8 cellular contexts compared by ENCODE assay signal in the genomic region with DNA sequence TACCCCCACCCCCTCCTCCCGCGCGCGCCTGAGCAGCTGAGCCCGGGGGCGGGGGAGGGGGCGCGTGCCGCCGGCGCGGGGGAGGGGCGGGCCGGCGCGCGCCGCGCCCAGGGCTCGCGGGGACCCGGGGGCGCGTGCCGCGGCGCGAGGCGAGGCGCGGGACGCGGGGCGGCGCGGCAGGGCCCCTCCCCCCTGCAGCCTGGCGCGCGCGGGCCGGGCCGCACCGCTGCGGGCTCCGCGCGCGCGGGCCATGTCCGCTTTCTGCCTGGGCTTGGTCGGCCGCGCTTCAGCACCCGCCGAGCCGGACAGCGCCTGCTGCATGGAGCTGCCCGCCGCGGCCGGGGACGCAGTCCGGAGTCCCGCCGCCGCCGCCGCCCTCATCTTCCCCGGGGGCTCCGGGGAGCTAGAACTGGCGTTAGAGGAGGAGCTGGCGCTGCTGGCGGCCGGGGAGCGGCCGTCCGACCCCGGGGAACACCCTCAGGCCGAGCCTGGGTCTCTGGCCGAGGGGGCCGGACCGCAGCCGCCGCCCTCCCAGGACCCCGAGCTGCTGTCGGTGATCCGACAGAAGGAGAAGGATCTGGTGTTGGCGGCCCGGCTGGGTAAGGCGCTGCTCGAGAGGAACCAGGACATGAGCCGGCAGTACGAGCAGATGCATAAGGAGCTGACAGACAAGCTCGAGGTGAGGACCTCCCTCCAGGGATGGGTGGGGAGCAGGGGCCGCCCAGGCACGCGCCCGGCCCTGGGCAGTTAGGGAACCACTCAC. TPM values are rescaled to one million over a fixed set of nuclear protein-coding genes. Genes with fewer than 3 reads are reported as not detected.
DNase-seq lines count a peak whose midpoint lies in the region; ATAC-seq, FAIRE-seq and TF ChIP-seq lines count a peak whose summit lies in the region.

No MANE protein-coding gene starts in this region.

- intact Hi-C loops in GM12878 (cut with micrococcal nuclease; ENCODE audit: unreplicated experiment), result loop anchor here (2.0 to 10.0 kb wide), 3 partner anchors 97 to 322 kb away; a partner anchor contains a TSS

- TF ChIP-seq RAD21 in GM12878 (IDR thresholded peaks at IDR 0.05; ENCODE audit: insufficient read depth, low read depth, low read length), result no peak

- FAIRE-seq in GM12878 (lab: Jason Lieb, UNC), result no peak

- no peak for TF ChIP-seq EP300 in GM12878 (IDR thresholded peaks at IDR 0.05; ENCODE audit: borderline replicate concordance in 1 of 2, control insufficient read depth in 1 of 2, low read depth in 2 of 2, low read length in 2 of 2)

- H3K27me3 ChIP-seq in GM12878 (replicated peaks in 1 of 2; ENCODE audit: control insufficient read depth in 2 of 2, insufficient read depth in 2 of 2, low read length in 1 of 2), result no peaks in the 10 kb centered on the region

- RAD21 ChIA-PET in GM12878 (lab: Charles Lee; ENCODE audit: unreplicated experiment), result interaction anchor here (0.8 to 3.3 kb wide), 17 partner anchors 9 to 321 kb away, joined by 3 to 36 read pairs (median 5); a partner anchor contains a TSS

- H3K4me2 ChIP-seq in GM12878 (ENCODE audit: control insufficient read depth, insufficient read depth), result peak overlapping the region; percentile 82

- no peaks in the 10 kb centered on the region for H3K36me3 ChIP-seq in GM12878 (ENCODE audit: control insufficient read depth in 2 of 2, insufficient read depth in 2 of 2, low read length in 1 of 2)

- H3K9ac ChIP-seq in GM12878 (ENCODE audit: control insufficient read depth, insufficient read depth, low read length), result no peak overlapping the region

- peak; percentile 17 for DNase-seq in CMK (ENCODE audit: low read depth)
- peak in 57 of 76 experiments; percentile 2 to 78 (median 44) for DNase-seq in HUDEP-2 (lab: John Stamatoyannopoulos, UW; ENCODE audit: unreplicated experiment in 76 of 76)
- DNase-seq in T1000 (lab: John Stamatoyannopoulos, UW), result peak; percentile 59
- no peak for DNase-seq in GM12878 (ENCODE audit: low read depth, low spot score)
- DNase-seq in hippocampal formation (lab: John Stamatoyannopoulos, UW), result peak; percentile 8 to 40
- DNase-seq in retinal pigment epithelial cell (ENCODE audit: low read depth), result no peak
- no peak for DNase-seq in DMS114 treated with DMSO at 0.1 percent for 48 hours (lab: John Stamatoyannopoulos, UW; ENCODE audit: unreplicated experiment)

- H2AFZ ChIP-seq in GM12878 (ENCODE audit: control insufficient read depth, low read depth, low read length), result peak overlapping the region; percentile 68

- no peak for TF ChIP-seq POLR2A in GM12878 (IDR thresholded peaks at IDR 0.05; ENCODE audit: low read depth, low read length)

- no peaks in the 10 kb centered on the region for H3K9me3 ChIP-seq in GM12878 (replicated peaks; ENCODE audit: control insufficient read depth, insufficient read depth, low read length)

- peaks cover 4% of the 10 kb centered on the region; the same call in 1 of the 2 replicates for H4K20me1 ChIP-seq in GM12878 (ENCODE audit: control insufficient read depth, insufficient read depth)

- CTCF ChIA-PET in GM12878 (lab: Yijun Ruan, JAX), result interaction anchor here (1.3 to 2.6 kb wide), 8 partner anchors 9 to 301 kb away, joined by 3 to 18 read pairs (median 4); no protein-coding TSS in a partner anchor

- 1% methylated on average over 62 of the region's 98 CpGs for whole genome bisulfite sequencing in GM12878 (ENCODE audit: insufficient coverage, insufficient replicate concordance, low lambda C conversion rate, missing lambda C conversion rate)

- H3K79me2 ChIP-seq in GM12878 (ENCODE audit: control insufficient read depth, insufficient read depth, low read length), result no peaks in the 10 kb centered on the region

- H3K4me3 ChIP-seq in GM12878 (peak overlapping the region; percentile 82), retinal pigment epithelial cell (ENCODE audit: low read length) (peak overlapping the region; percentile 59)

- no TSS peak for BruUV-seq in GM12878 (replicated peaks; lab: Mats Ljungman, UMichigan)

- ATAC-seq in GM19467 (IDR thresholded peaks at IDR 0.05; ENCODE audit: unreplicated experiment), result peak; percentile 22
- ATAC-seq in GM12878, result peak; percentile 63

- SMC1A ChIA-PET in GM12878 (lab: Charles Lee; ENCODE audit: uncharacterized antibody, unreplicated experiment), result interaction anchor here (0.8 to 2.1 kb wide), 13 partner anchors 13 to 143 kb away, joined by 3 to 8 read pairs (median 3); no protein-coding TSS in a partner anchor

- H3K27ac ChIP-seq in GM12878 (ENCODE audit: control insufficient read depth, insufficient read depth), result no peak overlapping the region

- TF ChIP-seq CTCF in GM12878 (IDR thresholded peaks at IDR 0.05 in 2 of 3, conservative IDR thresholded peaks at IDR 0.05 in 1 of 3; ENCODE audit: control insufficient read depth in 2 of 3, extremely low read depth in 1 of 3, insufficient read depth in 1 of 3, low read depth in 3 of 3, low read length in 3 of 3) (no peak), retinal pigment epithelial cell (conservative IDR thresholded peaks at IDR 0.05; ENCODE audit: low read depth, low read length) (no peak)

- POLR2A ChIA-PET in GM12878 (lab: Charles Lee), result interaction anchor here (0.6 to 2.8 kb wide), 12 partner anchors 9 to 213 kb away, joined by 3 to 18 read pairs (median 4); no protein-coding TSS in a partner anchor

- in situ Hi-C loops in GM12878 (cut with MboI), result no loop called here

- H3K4me1 ChIP-seq in GM12878 (ENCODE audit: control insufficient read depth, insufficient read depth, low read length), result peaks cover 6% of the 10 kb centered on the region

TF ChIP-seq in GM12878, 131 proteins besides CTCF, POLR2A, EP300 and RAD21 (continues in another document):
- TF ChIP-seq NBN (IDR thresholded peaks at IDR 0.05) (no peak), IKZF1 (conservative IDR thresholded peaks at IDR 0.05) (no peak), YY1 (IDR thresholded peaks at IDR 0.05; ENCODE audit: low read depth, low read length) (peak; percentile 39; the same call in 1 of the 2 replicates), ESRRA (IDR thresholded peaks at IDR 0.05; ENCODE audit: low read length) (no peak), RCOR1 (conservative IDR thresholded peaks at IDR 0.05; ENCODE audit: low read depth, low read length) (no peak), MXI1 (IDR thresholded peaks at IDR 0.05; ENCODE audit: low read depth, low read length) (peak; percentile 96), MYC (IDR thresholded peaks at IDR 0.05; ENCODE audit: insufficient read depth, insufficient read length, insufficient replicate concordance, low read length, severe bottlenecking) (no peak)
- TF ChIP-seq, protein P1, sequence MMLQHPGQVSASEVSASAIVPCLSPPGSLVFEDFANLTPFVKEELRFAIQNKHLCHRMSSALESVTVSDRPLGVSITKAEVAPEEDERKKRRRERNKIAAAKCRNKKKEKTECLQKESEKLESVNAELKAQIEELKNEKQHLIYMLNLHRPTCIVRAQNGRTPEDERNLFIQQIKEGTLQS (IDR thresholded peaks at IDR 0.05; ENCODE audit: borderline replicate concordance, extremely low read depth, low read depth, low read length), result no peak
- TF ChIP-seq, protein P2, sequence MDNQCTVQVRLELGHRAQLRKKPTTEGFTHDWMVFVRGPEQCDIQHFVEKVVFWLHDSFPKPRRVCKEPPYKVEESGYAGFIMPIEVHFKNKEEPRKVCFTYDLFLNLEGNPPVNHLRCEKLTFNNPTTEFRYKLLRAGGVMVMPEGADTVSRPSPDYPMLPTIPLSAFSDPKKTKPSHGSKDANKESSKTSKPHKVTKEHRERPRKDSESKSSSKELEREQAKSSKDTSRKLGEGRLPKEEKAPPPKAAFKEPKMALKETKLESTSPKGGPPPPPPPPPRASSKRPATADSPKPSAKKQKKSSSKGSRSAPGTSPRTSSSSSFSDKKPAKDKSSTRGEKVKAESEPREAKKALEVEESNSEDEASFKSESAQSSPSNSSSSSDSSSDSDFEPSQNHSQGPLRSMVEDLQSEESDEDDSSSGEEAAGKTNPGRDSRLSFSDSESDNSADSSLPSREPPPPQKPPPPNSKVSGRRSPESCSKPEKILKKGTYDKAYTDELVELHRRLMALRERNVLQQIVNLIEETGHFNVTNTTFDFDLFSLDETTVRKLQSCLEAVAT (IDR thresholded peaks at IDR 0.05), result no peak
- TF ChIP-seq, protein P3, sequence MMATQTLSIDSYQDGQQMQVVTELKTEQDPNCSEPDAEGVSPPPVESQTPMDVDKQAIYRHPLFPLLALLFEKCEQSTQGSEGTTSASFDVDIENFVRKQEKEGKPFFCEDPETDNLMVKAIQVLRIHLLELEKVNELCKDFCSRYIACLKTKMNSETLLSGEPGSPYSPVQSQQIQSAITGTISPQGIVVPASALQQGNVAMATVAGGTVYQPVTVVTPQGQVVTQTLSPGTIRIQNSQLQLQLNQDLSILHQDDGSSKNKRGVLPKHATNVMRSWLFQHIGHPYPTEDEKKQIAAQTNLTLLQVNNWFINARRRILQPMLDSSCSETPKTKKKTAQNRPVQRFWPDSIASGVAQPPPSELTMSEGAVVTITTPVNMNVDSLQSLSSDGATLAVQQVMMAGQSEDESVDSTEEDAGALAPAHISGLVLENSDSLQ (IDR thresholded peaks at IDR 0.05), result no peak

RNA-seq across cellular contexts. Expression of a gene that starts 0.8 kb away (rescaled TPM):
- total RNA-seq in GM12878 (2013; cell fraction: nucleolus; rRNA removed), result 10.0 and 10.5 TPM in 2 replicates
- total RNA-seq in GM12878 (2014; rRNA removed) (6.1 and 6.9 TPM in 2 replicates), GM12878 (2014; rRNA removed; fragmentation: Illumina TruSeq; extraction: Trizol) (3.6 and 4.7 TPM in 2 replicates), GM12878 (2021) (8.8 and 10.0 TPM in 2 replicates)
- 1.6 TPM for polyA plus RNA-seq in GM12878 (2011; ENCODE audit: low read depth)
- polyA plus RNA-seq in GM12878 (2011; rRNA removed) (12.3 and 12.7 TPM in 2 replicates), GM12878 (2014; fragmentation: Illumina TruSeq; extraction: Trizol) (1.9 and 4.9 TPM in 2 replicates), GM12878 (2014; fragmentation: Nextera tagmentation; extraction: Ambion mirVana) (1 to 10 TPM in 1 of 2 experiments, under 1 TPM in 1; 0.72 to 1.2 TPM), GM12878 (2014; rRNA removed) (8.6 and 8.7 TPM in 2 replicates), GM12878 (2016; fragmentation: Nextera tagmentation; extraction: Ambion mirVana) (1 to 10 TPM in 1 of 2 experiments, under 1 TPM in 1; 0.82 to 1.7 TPM)
- 11.2 and 16.0 TPM in 2 replicates for polyA plus RNA-seq in GM12878 (2011; cell fraction: cytosol; rRNA removed)
- polyA plus RNA-seq in GM12878 (2011; cell fraction: nucleus; rRNA removed), result 64.9 and 71.4 TPM in 2 replicates
- polyA plus RNA-seq in GM12878 (2012), result 3.0 and 3.7 TPM in 2 replicates
- polyA minus RNA-seq in GM12878 (2011; rRNA and poly(A)+ RNA removed), result 5.9 and 12.7 TPM in 2 replicates
- 5.2 and 6.8 TPM in 2 replicates for polyA minus RNA-seq in GM12878 (2011; cell fraction: cytosol; rRNA and poly(A)+ RNA removed)
- 7.7 and 14.5 TPM in 2 replicates for polyA minus RNA-seq in GM12878 (2011; cell fraction: nucleus; rRNA and poly(A)+ RNA removed)

Comparison
In these comparisons a context has a peak if more than half of its experiments do, and no peak if none do; other contexts are left out.
1. DNase-seq: peak in CMK (single experiment), HUDEP-2 (57 of 76), T1000 (single experiment) and hippocampal formation (2 of 2); none in GM12878 (single experiment), retinal pigment epithelial cell (single experiment) and DMS114 treated with DMSO at 0.1 percent for 48 hours (single experiment).